Comparison of ENCODE assay signal across 34 cellular contexts in the genomic region with DNA sequence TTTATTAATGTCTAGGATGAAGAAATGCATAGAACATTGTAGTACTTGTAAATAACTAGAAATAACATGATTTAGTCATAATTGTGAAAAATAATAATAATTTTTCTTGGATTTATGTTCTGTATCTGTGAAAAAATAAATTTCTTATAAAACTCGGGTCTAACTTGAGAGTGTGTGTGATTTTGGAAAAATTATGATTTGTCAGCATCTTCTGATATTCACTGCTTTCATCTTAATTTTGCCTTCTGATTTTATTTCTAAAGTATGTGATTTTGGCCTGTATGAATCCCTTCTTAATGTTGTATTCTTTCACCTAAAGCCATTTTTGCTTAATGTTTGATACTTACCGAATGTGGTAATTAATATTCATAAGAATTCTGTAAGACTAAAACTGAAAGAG. TPM values are rescaled to one million over a fixed set of nuclear protein-coding genes. Genes with fewer than 3 reads are reported as not detected.
"Had no signal": no experiment of that assay in that cellular context is flagged by ENCODE, and none has a peak within 500 bp of the region (broad histone marks: within the 10 kb centered on the region; RNA-seq: fewer than 3 reads in every experiment).

No MANE protein-coding gene starts in this region.

- H3K27ac Mint-ChIP-seq: activated B cell treated with CpG ODN at 0.5 μM for 24 hours; activated CD8-positive, alpha-beta memory T cell treated with anti-CD3 and anti-CD28 coated beads, Interleukin-2, amount 10 ng/mL, durations not matched to agents 7 days and 5 days; activated CD8-positive, alpha-beta T cell treated with anti-CD3 and anti-CD28 coated beads, Interleukin-2, amount 10 ng/mL, durations not matched to agents 7 days and 5 days; activated naive CD8-positive, alpha-beta T cell treated with anti-CD3 and anti-CD28 coated beads for 36 hours; activated naive CD8-positive, alpha-beta T cell treated with anti-CD3 and anti-CD28 coated beads, Interleukin-2, amount 50 U/mL, for 24 hours; activated T-helper 1 cell treated with anti-CD3 and anti-CD28 coated beads, Interleukin-12 subunit alpha, Interleukin-12 subunit beta, Interleukin-2, Interleukin-4 antibody, amounts not matched to agents 30 ng/mL and 10 ng/mL and 1 ng/mL, durations not matched to agents 14 hours and 24 hours and 36 hours; brain; T-helper 1 cell treated with Interleukin-12 subunit alpha and Interleukin-12 subunit beta and Interleukin-4 antibody, amounts not matched to agents 30 μg/mL and 1 μg/mL, for 36 hours; T-helper 2 cell treated with Interferon-gamma antibody and Interleukin-4, amounts not matched to agents 5 μg/mL and 100 μg/mL, for 36 hours had no signal

- H3K4me3 ChIP-seq: adrenal gland, breast epithelium, cardiac muscle cell, colonic mucosa had no signal

- H3K4me1 ChIP-seq: adrenal gland, breast epithelium, colonic mucosa had no signal

- H3K4me1 Mint-ChIP-seq: activated B cell treated with CpG ODN at 0.5 μM for 24 hours, brain had no signal

- H3K4me3 Mint-ChIP-seq: activated B cell treated with CpG ODN at 0.5 μM for 24 hours; activated CD8-positive, alpha-beta memory T cell treated with anti-CD3 and anti-CD28 coated beads, Interleukin-2, amount 10 ng/mL, durations not matched to agents 7 days and 5 days; activated CD8-positive, alpha-beta T cell treated with anti-CD3 and anti-CD28 coated beads, Interleukin-2, amount 10 ng/mL, durations not matched to agents 7 days and 5 days; activated naive CD8-positive, alpha-beta T cell treated with anti-CD3 and anti-CD28 coated beads for 36 hours; activated naive CD8-positive, alpha-beta T cell treated with anti-CD3 and anti-CD28 coated beads, Interleukin-2, amount 50 U/mL, for 24 hours; activated T-helper 1 cell treated with anti-CD3 and anti-CD28 coated beads, Interleukin-12 subunit alpha, Interleukin-12 subunit beta, Interleukin-2, Interleukin-4 antibody, amounts not matched to agents 30 ng/mL and 10 ng/mL and 1 ng/mL, durations not matched to agents 14 hours and 24 hours and 36 hours; brain; T-helper 1 cell treated with Interleukin-12 subunit alpha and Interleukin-12 subunit beta and Interleukin-4 antibody, amounts not matched to agents 30 μg/mL and 1 μg/mL, for 36 hours; T-helper 2 cell treated with Interferon-gamma antibody and Interleukin-4, amounts not matched to agents 5 μg/mL and 100 μg/mL, for 36 hours had no signal

- H3K9me3 ChIP-seq: adrenal gland, breast epithelium, colonic mucosa had no signal

- H3K27me3 Mint-ChIP-seq: activated B cell treated with CpG ODN at 0.5 μM for 24 hours; activated CD8-positive, alpha-beta memory T cell treated with anti-CD3 and anti-CD28 coated beads, Interleukin-2, amount 10 ng/mL, durations not matched to agents 7 days and 5 days; activated naive CD8-positive, alpha-beta T cell treated with anti-CD3 and anti-CD28 coated beads for 36 hours; activated naive CD8-positive, alpha-beta T cell treated with anti-CD3 and anti-CD28 coated beads, Interleukin-2, amount 50 U/mL, for 24 hours; brain had no signal

- H3K36me3 ChIP-seq: breast epithelium, cardiac muscle cell, colonic mucosa, WERI-Rb-1 had no signal

- H3K27me3 ChIP-seq: adrenal gland, breast epithelium, cardiac muscle cell, colonic mucosa had no signal

- ATAC-seq: activated CD8-positive, alpha-beta T cell treated with anti-CD3 and anti-CD28 coated beads, Interleukin-2, amount 10 ng/mL, durations not matched to agents 7 days and 5 days; esophagus mucosa had no signal

- DNase-seq: activated B cell treated with CpG ODN at 0.5 μM for 24 hours; activated CD4-positive, alpha-beta T cell treated with anti-CD3 and anti-CD28 coated beads for 48 hours; activated CD4-positive, alpha-beta T cell treated with anti-CD3 and anti-CD28 coated beads, Interleukin-2, amount 50 U/mL, for 1 hour; activated CD4-positive, alpha-beta T cell treated with anti-CD3 and anti-CD28 coated beads, Interleukin-2, amount 50 U/mL, for 48 hours; activated CD8-positive, alpha-beta memory T cell treated with anti-CD3 and anti-CD28 coated beads, Interleukin-2, amount 10 ng/mL, durations not matched to agents 7 days and 5 days; activated CD8-positive, alpha-beta memory T cell treated with anti-CD3 and anti-CD28 coated beads, Interleukin-2, amount 50 U/mL, for 4 hours; activated CD8-positive, alpha-beta T cell treated with anti-CD3 and anti-CD28 coated beads, Interleukin-2, amount 10 ng/mL, durations not matched to agents 7 days and 5 days; activated gamma-delta T cell; activated naive CD4-positive, alpha-beta T cell treated with anti-CD3 and anti-CD28 coated beads, Interleukin-2, amount 50 U/mL, for 16 hours; activated naive CD4-positive, alpha-beta T cell treated with Interleukin-2 at 50 U/mL for 16 hours; activated naive CD8-positive, alpha-beta T cell treated with anti-CD3 and anti-CD28 coated beads for 36 hours; activated naive CD8-positive, alpha-beta T cell treated with anti-CD3 and anti-CD28 coated beads, Interleukin-2, amount 50 U/mL, for 24 hours; activated T-cell treated with anti-CD3 and anti-CD28 coated beads, Interleukin-2, amount 50 U/mL, for 1 hour; activated T-cell treated with anti-CD3 and anti-CD28 coated beads, Interleukin-2, amount 50 U/mL, for 48 hours; adrenal gland; amygdala; aorta; central memory CD4-positive, alpha-beta T cell; cerebellar nuclear complex; colonic mucosa; effector CD8-positive, alpha-beta T cell; foreskin fibroblast; head of caudate nucleus; hippocampal formation; T1000; WERI-Rb-1 had no signal

- FAIRE-seq: frontal cortex had no signal

- H3K27ac ChIP-seq: adrenal gland, breast epithelium, cardiac muscle cell, colonic mucosa, WERI-Rb-1 had no signal

RNA-seq across cellular contexts. Expression of a gene that starts 14.3 kb away (rescaled TPM):
- total RNA-seq: cardiac muscle cell had no signal
- polyA plus RNA-seq: cardiac muscle cell had no signal

RNA-seq across cellular contexts. Expression of a gene that starts 43.7 kb away (rescaled TPM):
- polyA plus RNA-seq: cardiac muscle cell had no signal
